8 cellular contexts compared by ENCODE assay signal in genomic region chr22:39170825-39171622, GRCh38. TPM values are rescaled to one million over a fixed set of nuclear protein-coding genes. Genes with fewer than 3 reads are reported as not detected.
DNase-seq lines count a peak whose midpoint lies in the region; ATAC-seq and TF ChIP-seq lines count a peak whose summit lies in the region.

No MANE protein-coding gene starts in this region.

- H3K79me1 ChIP-seq in neuronal stem cell (ENCODE audit: low read depth, low read length) = no peaks in the 10 kb centered on the region

- no CpG with 5 or more reads among the region's 28 CpGs for WGBS in neuronal stem cell (ENCODE audit: extremely low coverage in 2 of 2, insufficient read length in 2 of 2, insufficient replicate concordance in 1 of 2), 2 donors

- H2BK12ac ChIP-seq in neuronal stem cell (ENCODE audit: low read length) = peak overlapping the region; percentile 85

- H3K9ac ChIP-seq in HUES48 (ENCODE audit: low read depth, low read length) (peak overlapping the region; percentile 23; the same call in 1 of the 2 replicates), neuronal stem cell (ENCODE audit: low read depth, low read length, poor library complexity) (no peak overlapping the region), stomach smooth muscle (ENCODE audit: low read length in 2 of 2) (no peak overlapping the region)

- no peak overlapping the region for H3K4ac ChIP-seq in neuronal stem cell (ENCODE audit: low read length)

- ATAC-seq in activated T-cell treated with anti-CD3 and anti-CD28 coated beads, Interleukin-2, amount 50 U/mL, for 72 hours (replicated peaks in 1 of 2) = peak; percentile 92 to 94

- no peaks in the 10 kb centered on the region for H3K36me3 Mint-ChIP-seq in activated T-cell treated with anti-CD3 and anti-CD28 coated beads, Interleukin-2, amount 50 U/mL, for 72 hours (ENCODE audit: insufficient read depth in 2 of 2)

- peaks cover 41% of the 10 kb centered on the region for H3K4me1 ChIP-seq in HUES48 (ENCODE audit: control insufficient read depth, insufficient read depth, low read length)
- H3K4me1 ChIP-seq in Peyer's patch = peaks cover 3 to 34% (median 33%) of the 10 kb centered on the region in 4 donors
- peaks cover 36 to 40% of the 10 kb centered on the region in 2 donors for H3K4me1 ChIP-seq in neuronal stem cell (ENCODE audit: control insufficient read depth in 2 of 2, insufficient read depth in 1 of 2, low read depth in 1 of 2, low read length in 2 of 2)
- H3K4me1 ChIP-seq in stomach smooth muscle (ENCODE audit: control insufficient read depth, insufficient read depth, low read length) = peaks cover 41% of the 10 kb centered on the region

- H4K8ac ChIP-seq in neuronal stem cell (ENCODE audit: low read depth, low read length) = no peak overlapping the region

- peak overlapping the region; percentile 57 for H2BK120ac ChIP-seq in neuronal stem cell (ENCODE audit: low read depth, low read length)

- H4K91ac ChIP-seq in neuronal stem cell (ENCODE audit: low read depth, low read length, poor library complexity) = no peak overlapping the region

- no peak overlapping the region for H3K4me3 ChIP-seq in HUES48 (ENCODE audit: low read depth, low read length)
- H3K4me3 ChIP-seq in Peyer's patch = peak overlapping the region; percentile 6 to 30 (median 25)
- H3K4me3 ChIP-seq in fibroblast of mammary gland (ENCODE audit: control insufficient read depth, low read depth, low read length) = no peak overlapping the region
- H3K4me3 ChIP-seq in neuronal stem cell (ENCODE audit: low read length in 2 of 2) = no peak overlapping the region
- peak overlapping the region; percentile 46 to 62 for H3K4me3 ChIP-seq in stomach smooth muscle (ENCODE audit: low read length in 2 of 2)

- no peak overlapping the region for H3K23ac ChIP-seq in neuronal stem cell (ENCODE audit: low read depth, low read length, poor library complexity)

- H2BK5ac ChIP-seq in neuronal stem cell (ENCODE audit: low read length) = peak overlapping the region; percentile 78

- no peaks in the 10 kb centered on the region for H3K9me3 ChIP-seq in HUES48 (ENCODE audit: control insufficient read depth, insufficient read depth, low read length)
- H3K9me3 ChIP-seq in Peyer's patch = no peaks in the 10 kb centered on the region
- no peaks in the 10 kb centered on the region for H3K9me3 ChIP-seq in neuronal stem cell (replicated peaks in 1 of 2; ENCODE audit: control insufficient read depth in 2 of 2, insufficient read depth in 1 of 2, low read depth in 1 of 2, low read length in 2 of 2)
- H3K9me3 ChIP-seq in stomach smooth muscle (ENCODE audit: control insufficient read depth in 2 of 2, low read length in 2 of 2) = no peaks in the 10 kb centered on the region

- H3K27me3 Mint-ChIP-seq in activated T-cell treated with anti-CD3 and anti-CD28 coated beads, Interleukin-2, amount 50 U/mL, for 72 hours (ENCODE audit: low read depth) = peaks cover 7% of the 10 kb centered on the region

- H3K4me1 Mint-ChIP-seq in activated T-cell treated with anti-CD3 and anti-CD28 coated beads, Interleukin-2, amount 50 U/mL, for 72 hours (ENCODE audit: low read depth) = peaks cover 40% of the 10 kb centered on the region

- peak overlapping the region; percentile 94 for H3K18ac ChIP-seq in neuronal stem cell (ENCODE audit: low read length)

- H3K36me3 ChIP-seq in HUES48 (ENCODE audit: control insufficient read depth, insufficient read depth, low read length) (no peaks in the 10 kb centered on the region), Peyer's patch (no peaks in the 10 kb centered on the region), neuronal stem cell (replicated peaks in 1 of 2; ENCODE audit: control insufficient read depth in 2 of 2, insufficient read depth in 2 of 2, low read length in 2 of 2) (no peaks in the 10 kb centered on the region), stomach smooth muscle (ENCODE audit: control insufficient read depth in 2 of 2, insufficient read depth in 2 of 2, low read length in 2 of 2) (no peaks in the 10 kb centered on the region)

- peak overlapping the region; percentile 76 for H3K14ac ChIP-seq in neuronal stem cell (ENCODE audit: low read length)

- peak; percentile 9 to 80 for DNase-seq in NCI-H446 (lab: John Stamatoyannopoulos, UW)
- no peak for DNase-seq in NCI-H446 treated with DMSO at 0.1 percent for 48 hours (lab: John Stamatoyannopoulos, UW)
- peak; percentile 82 to 93 (median 88) for DNase-seq in Peyer's patch
- peak; percentile 85 to 91 for DNase-seq in activated T-cell treated with anti-CD3 and anti-CD28 coated beads, Interleukin-2, amount 50 U/mL, for 72 hours
- peak; percentile 55 for DNase-seq in fibroblast of mammary gland (ENCODE audit: low read depth)
- peak; percentile 77 for DNase-seq in neuronal stem cell (ENCODE audit: low spot score)

- H3K27me3 ChIP-seq in HUES48 (ENCODE audit: control insufficient read depth, insufficient read depth, low read length) (no peaks in the 10 kb centered on the region), Peyer's patch (no peaks in the 10 kb centered on the region), neuronal stem cell (ENCODE audit: control insufficient read depth in 3 of 3, insufficient read depth in 3 of 3, low read depth in 1 of 3, low read length in 3 of 3) (peaks cover 0 to 12% (median 0%) of the 10 kb centered on the region in 3 experiments), stomach smooth muscle (ENCODE audit: control insufficient read depth in 1 of 2, insufficient read depth in 2 of 2, low read length in 2 of 2) (no peaks in the 10 kb centered on the region)

- TF ChIP-seq POLR2A in Peyer's patch (IDR thresholded peaks at IDR 0.05) = peak in 1 of 2 donors; percentile 23

- peak overlapping the region; percentile 99 for H2BK15ac ChIP-seq in neuronal stem cell (ENCODE audit: low read length)

- no peaks in the 10 kb centered on the region for H3K9me3 Mint-ChIP-seq in activated T-cell treated with anti-CD3 and anti-CD28 coated beads, Interleukin-2, amount 50 U/mL, for 72 hours

- peak overlapping the region; percentile 58 for H3K27ac Mint-ChIP-seq in activated T-cell treated with anti-CD3 and anti-CD28 coated beads, Interleukin-2, amount 50 U/mL, for 72 hours

- peak overlapping the region; percentile 51 for H2AFZ ChIP-seq in neuronal stem cell (ENCODE audit: low read length)

- H3K4me2 ChIP-seq in neuronal stem cell (ENCODE audit: insufficient read depth, low read length, poor library complexity, severe bottlenecking) = no peak overlapping the region

- peak; percentile 93 to 98 (median 95) for TF ChIP-seq CTCF in Peyer's patch (IDR thresholded peaks at IDR 0.05)
- peak; percentile 78 for TF ChIP-seq CTCF in fibroblast of mammary gland (conservative IDR thresholded peaks at IDR 0.05; ENCODE audit: control insufficient read depth, insufficient read depth, low read depth, low read length)

- H3K27ac ChIP-seq in HUES48 (ENCODE audit: low read depth, low read length) = peak overlapping the region; percentile 50
- peak overlapping the region in 3 of 4 donors; percentile 8 to 76 (median 63) for H3K27ac ChIP-seq in Peyer's patch
- no peak overlapping the region for H3K27ac ChIP-seq in neuronal stem cell (replicated peaks; ENCODE audit: low read length)
- H3K27ac ChIP-seq in stomach smooth muscle (ENCODE audit: low read length) = no peak overlapping the region

- H3K4me3 Mint-ChIP-seq in activated T-cell treated with anti-CD3 and anti-CD28 coated beads, Interleukin-2, amount 50 U/mL, for 72 hours = peak overlapping the region; percentile 72 to 78

- H2AK5ac ChIP-seq in neuronal stem cell (ENCODE audit: low read depth, low read length) = peak overlapping the region; percentile 88

RNA-seq across cellular contexts. Expression of gene CBX7, which starts 18.5 kb away (rescaled TPM):
- total RNA-seq in Peyer's patch = 10 to 100 TPM; 41.2 to 58.6 (median 53.2) TPM
- 10 to 100 TPM; 41.5 to 61.0 TPM for total RNA-seq in activated T-cell treated with anti-CD3 and anti-CD28 coated beads, Interleukin-2, amount 50 U/mL, for 72 hours
- 9.3 TPM for polyA plus RNA-seq in neuronal stem cell (2013, experiment 1 of 2)
- 9.2 TPM for polyA plus RNA-seq in neuronal stem cell (2013, experiment 2 of 2)

Comparison
In these comparisons a context has a peak if more than half of its experiments do, and no peak if none do; other contexts are left out.
1. H3K27ac ChIP-seq: peak in HUES48 (single experiment) and Peyer's patch (3 of 4); none in neuronal stem cell (single experiment) and stomach smooth muscle (single experiment).
2. H3K4me3 ChIP-seq: peak in Peyer's patch (4 of 4) and stomach smooth muscle (2 of 2); none in HUES48 (single experiment), fibroblast of mammary gland (single experiment) and neuronal stem cell (0 of 2).